ENCODE assay signal across 27 cellular contexts in genomic region chr2:18444806-18445205, GRCh38.
DNase-seq lines count a peak whose midpoint lies in the region; ATAC-seq, FAIRE-seq and TF ChIP-seq lines count a peak whose summit lies in the region.
"Had no signal": no experiment of that assay in that cellular context is flagged by ENCODE, and none has a peak within 500 bp of the region (broad histone marks: within the 10 kb centered on the region; RNA-seq: fewer than 3 reads in every experiment).

No MANE protein-coding gene starts in this region.

- peak overlapping the region in 4 of 11 experiments; percentile 62 to 75 (median 66); a peak in 8 of 22 replicates for H3K27ac ChIP-seq in BLaER1 treated with 17β-estradiol and CSF1 and Interleukin-3, amounts not matched to agents 10 nM and 100 nM
- peak overlapping the region; percentile 14 for H3K27ac ChIP-seq in subcutaneous abdominal adipose tissue (ENCODE audit: low read depth, low read length)
- H3K27ac ChIP-seq: RWPE1 had no signal

- no peak for TF ChIP-seq POLR2A in H54 (IDR thresholded peaks at IDR 0.05; ENCODE audit: low read depth, low read length)

- H4K20me1 ChIP-seq in BLaER1 treated with 17β-estradiol and CSF1 and Interleukin-3, amounts not matched to agents 10 nM and 100 nM, result no peaks in the 10 kb centered on the region

- no peak overlapping the region for H3K4me3 ChIP-seq in BLaER1 treated with 17β-estradiol and CSF1 and Interleukin-3, amounts not matched to agents 10 nM and 100 nM
- no peak overlapping the region for H3K4me3 ChIP-seq in astrocyte of the spinal cord (ENCODE audit: low read depth, low read length)
- no peak overlapping the region for H3K4me3 ChIP-seq in fibroblast of the aortic adventitia (ENCODE audit: low read depth, low read length)
- H3K4me3 ChIP-seq in subcutaneous abdominal adipose tissue (ENCODE audit: low read depth in 1 of 5, low read length in 5 of 5), result no peak overlapping the region
- H3K4me3 ChIP-seq: GM23338, HAP-1 had no signal

- H3K9ac ChIP-seq in BLaER1 treated with 17β-estradiol and CSF1 and Interleukin-3, amounts not matched to agents 10 nM and 100 nM, result peak overlapping the region in 3 of 11 experiments; percentile 3 to 51 (median 16); a peak in 3 of 22 replicates
- no peak overlapping the region for H3K9ac ChIP-seq in subcutaneous abdominal adipose tissue (ENCODE audit: low read length in 5 of 5)

- peaks cover 0 to 6% (median 0%) of the 10 kb centered on the region in 11 experiments; a peak in 1 of 22 replicates for H3K9me3 ChIP-seq in BLaER1 treated with 17β-estradiol and CSF1 and Interleukin-3, amounts not matched to agents 10 nM and 100 nM (replicated peaks in 1 of 11)
- no peaks in the 10 kb centered on the region for H3K9me3 ChIP-seq in subcutaneous abdominal adipose tissue (ENCODE audit: control insufficient read depth in 5 of 5, low read length in 5 of 5)
- H3K9me3 ChIP-seq: HAP-1 had no signal

- H3K4me1 ChIP-seq in BLaER1 treated with 17β-estradiol and CSF1 and Interleukin-3, amounts not matched to agents 10 nM and 100 nM, result peaks cover 0 to 45% (median 30%) of the 10 kb centered on the region in 10 experiments; a peak in 16 of 20 replicates
- peaks cover 0 to 19% (median 8%) of the 10 kb centered on the region in 5 donors for H3K4me1 ChIP-seq in subcutaneous abdominal adipose tissue (ENCODE audit: control insufficient read depth in 5 of 5, insufficient read depth in 5 of 5, low read length in 5 of 5)
- H3K4me1 ChIP-seq: HAP-1 had no signal

- H3K36me3 ChIP-seq in BLaER1 treated with 17β-estradiol and CSF1 and Interleukin-3, amounts not matched to agents 10 nM and 100 nM, result no peaks in the 10 kb centered on the region
- H3K36me3 ChIP-seq in subcutaneous abdominal adipose tissue (ENCODE audit: control insufficient read depth in 5 of 5, insufficient read depth in 5 of 5, low read length in 5 of 5), result no peaks in the 10 kb centered on the region
- H3K36me3 ChIP-seq: HAP-1 had no signal

- TF ChIP-seq CTCF in astrocyte of the spinal cord (IDR thresholded peaks at IDR 0.05; ENCODE audit: low read depth, low read length) (no peak), fibroblast of the aortic adventitia (IDR thresholded peaks at IDR 0.05; ENCODE audit: insufficient read depth, low read length) (no peak)

- no peaks in the 10 kb centered on the region for H3K27me3 ChIP-seq in BLaER1 treated with 17β-estradiol and CSF1 and Interleukin-3, amounts not matched to agents 10 nM and 100 nM
- H3K27me3 ChIP-seq in subcutaneous abdominal adipose tissue (ENCODE audit: control insufficient read depth in 5 of 5, insufficient read depth in 4 of 5, low read length in 5 of 5), result peaks cover 0 to 8% (median 3%) of the 10 kb centered on the region in 5 donors

- in situ Hi-C loops in astrocyte of the spinal cord (cut with HindIII; ENCODE audit: low sequenced_read_pairs), result no loop called here

- no peak for FAIRE-seq in H54 (lab: Jason Lieb, UNC)
- FAIRE-seq: A204.1, GM18507, HTR-8/SVneo had no signal

- peak; percentile 26 for DNase-seq in astrocyte of the spinal cord (ENCODE audit: low read depth, low spot score)
- DNase-seq in fibroblast of the aortic adventitia (ENCODE audit: low read depth), result peak; percentile 73
- DNase-seq in NCI-H1092 (lab: John Stamatoyannopoulos, UW), result no peak
- no peak for DNase-seq in H54 (ENCODE audit: insufficient read length, low spot score)
- DNase-seq in RPMI8226, result no peak
- DNase-seq: C1 segment of cervical spinal cord; CD4-positive, alpha-beta memory T cell; COR-L47; DMS53; HFFc6; KBM-7; MV-4-11; NCI-H1105 treated with DMSO at 0.1 percent for 48 hours; NCI-H146; NCI-H2029; NCI-H2227 treated with DMSO at 0.1 percent for 48 hours; NCI-H526 treated with DMSO at 0.1 percent for 48 hours; SHP77 treated with DMSO at 0.1 percent for 48 hours had no signal

- no peak for ATAC-seq in HG03460 (IDR thresholded peaks at IDR 0.05; ENCODE audit: unreplicated experiment)
- ATAC-seq: GM23338 had no signal

- peak overlapping the region in 8 of 11 experiments; percentile 27 to 73 (median 66); a peak in 15 of 22 replicates for H3K4me2 ChIP-seq in BLaER1 treated with 17β-estradiol and CSF1 and Interleukin-3, amounts not matched to agents 10 nM and 100 nM
- H3K4me2 ChIP-seq: GM23338 had no signal

Comparison
In these comparisons a context has a peak if more than half of its experiments do, and no peak if none do; other contexts are left out.
1. DNase-seq: peak in astrocyte of the spinal cord (single experiment) and fibroblast of the aortic adventitia (single experiment); none in NCI-H1092 (single experiment), H54 (single experiment) and RPMI8226 (single experiment).